1 cellular context compared by ENCODE assay signal in genomic region chr1:8712413-8713229, GRCh38.
TF ChIP-seq lines count a peak whose summit lies in the region.

No MANE protein-coding gene starts in this region.

TF ChIP-seq in A549, 52 proteins besides CTCF, POLR2A, EP300 and RAD21 (continued from another document):
- TF ChIP-seq PBX3 (IDR thresholded peaks at IDR 0.05) (no peak), REST (IDR thresholded peaks at IDR 0.05) (no peak), NR3C1 (IDR thresholded peaks at IDR 0.05) (no peak), HDAC2 (IDR thresholded peaks at IDR 0.05) (no peak), EHF (CRISPR knock-in tag; IDR thresholded peaks at IDR 0.05) (no peak), HOXA7 (CRISPR knock-in tag; IDR thresholded peaks at IDR 0.05) (no peak), CBX2 (IDR thresholded peaks at IDR 0.05; ENCODE audit: borderline replicate concordance, low read depth) (no peak), TFCP2L1 (CRISPR knock-in tag; IDR thresholded peaks at IDR 0.05) (no peak), ESRRA (IDR thresholded peaks at IDR 0.05; ENCODE audit: borderline replicate concordance, low read length) (no peak), HES2 (IDR thresholded peaks at IDR 0.05) (0 out of 2 replicates have a peak, but pooled peaks have one; percentile 7), NPAS2 (CRISPR knock-in tag; IDR thresholded peaks at IDR 0.05; ENCODE audit: borderline replicate concordance) (no peak), SREBF2 (IDR thresholded peaks at IDR 0.05) (no peak), FOSB (CRISPR knock-in tag; IDR thresholded peaks at IDR 0.05) (no peak), SMC3 (IDR thresholded peaks at IDR 0.05) (no peak), NFE2L2 (conservative IDR thresholded peaks at IDR 0.05; ENCODE audit: low read length) (no peak), CHD4 (IDR thresholded peaks at IDR 0.05; ENCODE audit: borderline replicate concordance) (no peak), TP53 (CRISPR knock-in tag; IDR thresholded peaks at IDR 0.05) (no peak), RCOR1 (IDR thresholded peaks at IDR 0.05; ENCODE audit: low read depth, low read length) (no peak), CEBPB (IDR thresholded peaks at IDR 0.05) (peak; percentile 78 to 87), GATA3 (IDR thresholded peaks at IDR 0.05; ENCODE audit: borderline replicate concordance) (peak; percentile 78), JUN (IDR thresholded peaks at IDR 0.05) (peak; percentile 40 to 87; a peak in 4 of 5 replicates), EHMT2 (IDR thresholded peaks at IDR 0.05; ENCODE audit: low read depth) (no peak), POLR2AphosphoS2 (conservative IDR thresholded peaks at IDR 0.05; ENCODE audit: low read length) (no peak), RNF2 (IDR thresholded peaks at IDR 0.05; ENCODE audit: borderline replicate concordance, low read depth) (no peak), ZFP36 (IDR thresholded peaks at IDR 0.05; ENCODE audit: borderline replicate concordance, partially characterized antibody) (no peak), HMGXB4 (CRISPR knock-in tag; IDR thresholded peaks at IDR 0.05; ENCODE audit: borderline replicate concordance) (no peak), PHF8 (IDR thresholded peaks at IDR 0.05; ENCODE audit: borderline replicate concordance, low read depth) (no peak), MAFK (IDR thresholded peaks at IDR 0.05; ENCODE audit: partially characterized antibody) (peak; percentile 12), MYC (IDR thresholded peaks at IDR 0.05; ENCODE audit: borderline replicate concordance, low read length) (0 out of 2 replicates have a peak, but pooled peaks have one; percentile 37)
- TF ChIP-seq, protein P1, sequence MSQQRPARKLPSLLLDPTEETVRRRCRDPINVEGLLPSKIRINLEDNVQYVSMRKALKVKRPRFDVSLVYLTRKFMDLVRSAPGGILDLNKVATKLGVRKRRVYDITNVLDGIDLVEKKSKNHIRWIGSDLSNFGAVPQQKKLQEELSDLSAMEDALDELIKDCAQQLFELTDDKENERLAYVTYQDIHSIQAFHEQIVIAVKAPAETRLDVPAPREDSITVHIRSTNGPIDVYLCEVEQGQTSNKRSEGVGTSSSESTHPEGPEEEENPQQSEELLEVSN (IDR thresholded peaks at IDR 0.05; ENCODE audit: borderline replicate concordance, low read depth) = no peak
